ENCODE assay signal across 14 cellular contexts in the genomic region with DNA sequence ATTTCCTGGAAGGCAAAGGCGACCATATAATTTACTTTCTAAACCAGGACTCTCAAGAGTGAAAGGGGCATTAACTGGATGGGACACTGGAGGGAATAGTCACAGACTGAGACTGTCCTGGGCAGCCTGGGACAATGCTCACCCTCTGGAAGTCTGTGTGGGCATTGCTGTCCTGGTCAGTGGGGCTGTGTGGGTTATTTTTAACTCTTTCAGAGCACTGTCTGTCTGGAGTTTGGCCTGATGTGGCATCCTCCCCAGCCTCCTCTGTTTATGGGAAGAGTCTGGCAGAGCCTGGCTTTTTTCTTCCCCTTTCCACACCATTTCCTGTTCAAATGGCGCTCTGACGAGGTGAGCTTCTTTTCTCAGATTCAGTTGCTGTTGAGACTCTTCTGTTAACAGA. TPM values are rescaled to one million over a fixed set of nuclear protein-coding genes. Genes with fewer than 3 reads are reported as not detected.
"Had no signal": no experiment of that assay in that cellular context is flagged by ENCODE, and none has a peak within 500 bp of the region (broad histone marks: within the 10 kb centered on the region; RNA-seq: fewer than 3 reads in every experiment).

No MANE protein-coding gene starts in this region.

- H3K4me3 ChIP-seq: adrenal gland, colonic mucosa, pancreas had no signal

- H3K27me3 ChIP-seq: adrenal gland, colonic mucosa, pancreas had no signal

- H3K36me3 ChIP-seq: adrenal gland, colonic mucosa, pancreas had no signal

- H3K9me3 ChIP-seq: adrenal gland, colonic mucosa, pancreas had no signal

- DNase-seq: activated CD4-positive, alpha-beta memory T cell treated with anti-CD3 and anti-CD28 coated beads, Interleukin-2, amount 10 ng/mL, durations not matched to agents 7 days and 5 days; activated CD4-positive, alpha-beta T cell treated with anti-CD3 and anti-CD28 coated beads for 4 hours; activated naive CD4-positive, alpha-beta T cell treated with anti-CD3 and anti-CD28 coated beads, Interleukin-2, amount 50 U/mL, for 16 hours; activated T-cell treated with anti-CD3 and anti-CD28 coated beads, Interleukin-2, amount 50 U/mL, for 24 hours; adrenal gland; colonic mucosa; effector CD8-positive, alpha-beta T cell; pancreas; stimulated activated CD4-positive, alpha-beta T cell treated with anti-CD3 and anti-CD28 coated beads, Interleukin-2, amount 100 ng/mL, for 48 hours; stimulated activated naive CD4-positive, alpha-beta T cell; T-helper 2 cell had no signal

- H3K4me1 ChIP-seq: colonic mucosa had no signal

- FAIRE-seq: islet of Langerhans, pancreas had no signal

- ATAC-seq: left lobe of liver, WTC11 had no signal

- H3K27ac ChIP-seq: colonic mucosa, pancreas had no signal

RNA-seq across cellular contexts. Expression of a gene that starts 11.7 kb away (rescaled TPM):
- total RNA-seq: activated CD4-positive, alpha-beta memory T cell treated with anti-CD3 and anti-CD28 coated beads, Interleukin-2, amount 10 ng/mL, durations not matched to agents 7 days and 5 days had no signal
